In the genomic region with DNA sequence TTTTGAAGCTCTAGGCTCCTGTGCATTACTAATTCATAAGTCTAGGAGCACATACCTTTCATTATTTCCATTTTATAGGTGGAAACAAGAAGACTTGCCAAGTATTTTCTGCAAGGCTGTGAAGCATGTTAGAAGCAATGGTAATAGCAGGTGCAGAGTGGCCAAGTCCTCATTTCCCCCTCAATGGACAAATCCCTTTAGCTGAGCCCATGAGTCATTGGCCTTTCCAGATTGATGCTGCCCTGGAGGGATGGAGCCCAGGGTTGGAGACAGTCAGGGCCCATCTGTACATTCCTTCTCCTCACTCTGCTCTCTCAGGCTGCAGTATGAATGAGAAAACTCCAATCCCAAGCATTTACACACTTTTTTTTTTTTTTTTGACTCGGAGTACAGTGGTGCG, we compare ENCODE assay signal across 23 cellular contexts.
"Had no signal": no experiment of that assay in that cellular context is flagged by ENCODE, and none has a peak within 500 bp of the region (broad histone marks: within the 10 kb centered on the region; RNA-seq: fewer than 3 reads in every experiment).

No MANE protein-coding gene starts in this region.

- H3K27me3 ChIP-seq: adrenal gland, ascending aorta, breast epithelium, colonic mucosa, esophagus muscularis mucosa, gastrocnemius medialis, heart right ventricle, neural progenitor cell, spleen, upper lobe of right lung had no signal

- H3K4me2 ChIP-seq: neural progenitor cell had no signal

- ATAC-seq: activated naive CD4-positive, alpha-beta T cell treated with anti-CD3 and anti-CD28 coated beads, Interleukin-2, amount 50 U/mL, for 72 hours; gastrocnemius medialis; heart right ventricle; left lobe of liver; lower lobe of right lung; naive thymus-derived CD4-positive, alpha-beta T cell; upper lobe of right lung had no signal

- H3K4me3 ChIP-seq: adrenal gland, ascending aorta, breast epithelium, colonic mucosa, esophagus muscularis mucosa, gastrocnemius medialis, heart right ventricle, lower lobe of right lung, neural progenitor cell, spleen, thoracic aorta, upper lobe of right lung had no signal

- H3K4me1 ChIP-seq: breast epithelium had no signal

- H3K36me3 ChIP-seq: breast epithelium, colonic mucosa, neural progenitor cell, thoracic aorta, upper lobe of right lung had no signal

- DNase-seq: activated CD4-positive, alpha-beta T cell treated with anti-CD3 and anti-CD28 coated beads for 1 hour; activated CD4-positive, alpha-beta T cell treated with anti-CD3 and anti-CD28 coated beads, Interleukin-2, amount 50 U/mL, for 1 hour; activated T-cell treated with anti-CD3 and anti-CD28 coated beads, Interleukin-2, amount 50 U/mL, for 1 hour; colonic mucosa; gastrocnemius medialis; heart right ventricle; lower lobe of right lung; naive thymus-derived CD4-positive, alpha-beta T cell; posterior cingulate gyrus; spleen; stimulated activated CD4-positive, alpha-beta T cell treated with anti-CD3 and anti-CD28 coated beads, Interleukin-4, amount 100 ng/mL, for 1 hour; stimulated activated naive CD4-positive, alpha-beta T cell; upper lobe of right lung had no signal

- H2AFZ ChIP-seq: neural progenitor cell had no signal

- H3K9me3 ChIP-seq: adrenal gland, ascending aorta, breast epithelium, colonic mucosa, esophagus muscularis mucosa, gastrocnemius medialis, heart right ventricle, lower lobe of right lung, spleen, thoracic aorta, upper lobe of right lung had no signal

- H3K27ac Mint-ChIP-seq: activated naive CD4-positive, alpha-beta T cell treated with anti-CD3 and anti-CD28 coated beads, Interleukin-2, amount 50 U/mL, for 72 hours; naive thymus-derived CD4-positive, alpha-beta T cell; neural progenitor cell had no signal

- H3K27ac ChIP-seq: adrenal gland, ascending aorta, breast epithelium, colonic mucosa, esophagus muscularis mucosa, gastrocnemius medialis, heart right ventricle, lower lobe of right lung, neural progenitor cell, spleen, thoracic aorta, upper lobe of right lung, VCaP had no signal

- H3K9me3 Mint-ChIP-seq: central memory CD8-positive, alpha-beta T cell had no signal

- H3K9ac ChIP-seq: neural progenitor cell had no signal

- H3K4me3 Mint-ChIP-seq: central memory CD8-positive, alpha-beta T cell; naive thymus-derived CD4-positive, alpha-beta T cell; neural progenitor cell had no signal

- H3K27me3 Mint-ChIP-seq: central memory CD8-positive, alpha-beta T cell; naive thymus-derived CD4-positive, alpha-beta T cell had no signal
